Comparison of ENCODE assay signal across 24 cellular contexts in genomic region chr6:55405474-55406220, GRCh38.
DNase-seq lines count a peak whose midpoint lies in the region; ATAC-seq, FAIRE-seq and TF ChIP-seq lines count a peak whose summit lies in the region.
"Had no signal": no experiment of that assay in that cellular context is flagged by ENCODE, and none has a peak within 500 bp of the region (broad histone marks: within the 10 kb centered on the region; RNA-seq: fewer than 3 reads in every experiment).

No MANE protein-coding gene starts in this region.

- no peak overlapping the region for H3K9ac ChIP-seq in mesenchymal stem cell (ENCODE audit: low read length)
- H3K9ac ChIP-seq: BLaER1, KMS-11 had no signal

- no peaks in the 10 kb centered on the region for H3K79me1 ChIP-seq in mesenchymal stem cell (replicated peaks; ENCODE audit: low read length, poor library complexity, severe bottlenecking)

- no peak overlapping the region for H2BK120ac ChIP-seq in mesenchymal stem cell (ENCODE audit: low read depth, low read length)

- WGBS in mesenchymal stem cell: 84% methylated on average over 7 of the region's 7 CpGs

- no peaks in the 10 kb centered on the region for H3K4me1 ChIP-seq in mesenchymal stem cell (ENCODE audit: control insufficient read depth, insufficient read depth, low read depth, low read length)
- H3K4me1 ChIP-seq: BLaER1 had no signal

- intact Hi-C loops in Right ventricle myocardium superior (cut with DNase I): no loop called here
- intact Hi-C loops in cardiac septum (cut with DNase I): no loop called here

- peak; percentile 55 for ATAC-seq in Right ventricle myocardium superior (ENCODE audit: poor library complexity)
- ATAC-seq in HG03175 (IDR thresholded peaks at IDR 0.05; ENCODE audit: unreplicated experiment): no peak
- no peak for ATAC-seq in HG03045 (IDR thresholded peaks at IDR 0.05; ENCODE audit: unreplicated experiment)
- no peak for ATAC-seq in GM18505 (IDR thresholded peaks at IDR 0.05; ENCODE audit: unreplicated experiment)
- ATAC-seq: CD8-positive, alpha-beta T cell; PC-3 had no signal

- no peak overlapping the region for H4K8ac ChIP-seq in mesenchymal stem cell (ENCODE audit: low read length)

- no peak overlapping the region for H2BK12ac ChIP-seq in mesenchymal stem cell (ENCODE audit: low read length in 2 of 2)

- no peak overlapping the region for H3K27ac ChIP-seq in mesenchymal stem cell (ENCODE audit: low read length, poor library complexity, severe bottlenecking)
- H3K27ac ChIP-seq: BLaER1, KMS-11 had no signal

- H3K36me3 ChIP-seq in mesenchymal stem cell (ENCODE audit: control insufficient read depth in 1 of 2, insufficient read depth in 2 of 2, low read depth in 1 of 2, low read length in 2 of 2): no peaks in the 10 kb centered on the region
- H3K36me3 ChIP-seq: BLaER1 had no signal

- no peak overlapping the region for H2BK5ac ChIP-seq in mesenchymal stem cell (ENCODE audit: low read depth, low read length, poor library complexity, severe bottlenecking)

- H3K4me3 ChIP-seq in mesenchymal stem cell (ENCODE audit: insufficient read depth in 1 of 2, low read depth in 1 of 2, low read length in 2 of 2): no peak overlapping the region
- H3K4me3 ChIP-seq: BLaER1 had no signal

- no peak overlapping the region for H2AK5ac ChIP-seq in mesenchymal stem cell (ENCODE audit: low read length, severe bottlenecking)

- H2BK15ac ChIP-seq in mesenchymal stem cell (ENCODE audit: low read depth, poor library complexity, severe bottlenecking): no peak overlapping the region

- no peak for FAIRE-seq in urothelium cell line (lab: Jason Lieb, UNC)
- FAIRE-seq: A204.1, GM12891, GM18507, H1 had no signal

- peak overlapping the region in 1 of 2 experiments; percentile 21 for H3K18ac ChIP-seq in mesenchymal stem cell (ENCODE audit: low read depth in 1 of 2, low read length in 2 of 2)

- H3K4ac ChIP-seq in mesenchymal stem cell (ENCODE audit: low read depth in 1 of 2, low read length in 2 of 2): no peak overlapping the region

- DNase-seq in Right ventricle myocardium superior (no peak), cardiac septum (ENCODE audit: low spot score) (no peak), amniotic epithelial cell (ENCODE audit: low read depth) (peak; percentile 66), mesenchymal stem cell (peak; percentile 5), urothelium cell line (ENCODE audit: low spot score) (peak; percentile 34)
- DNase-seq: CD8-positive, alpha-beta T cell; DMS53; EL; NCI-H1417 treated with DMSO at 0.1 percent for 48 hours; NCI-H187 treated with DMSO at 0.1 percent for 48 hours; NCI-H2227 treated with DMSO at 0.1 percent for 48 hours; NCI-H510A treated with DMSO at 0.1 percent for 48 hours; NCI-H82; PC-3; RPMI8226 had no signal

- no peak overlapping the region for H3K4me2 ChIP-seq in mesenchymal stem cell (ENCODE audit: low read length, poor library complexity, severe bottlenecking)
- H3K4me2 ChIP-seq: BLaER1, KMS-11 had no signal

- H3K14ac ChIP-seq in mesenchymal stem cell (ENCODE audit: low read length in 2 of 2): no peak overlapping the region

- no peak for TF ChIP-seq POLR2A in GM18505 (IDR thresholded peaks at IDR 0.05; ENCODE audit: borderline replicate concordance, extremely low read depth, insufficient read depth, insufficient read length)

- H4K91ac ChIP-seq in mesenchymal stem cell (ENCODE audit: low read length): no peak overlapping the region

- H2AFZ ChIP-seq in mesenchymal stem cell (ENCODE audit: low read depth, low read length): no peak overlapping the region

- no peaks in the 10 kb centered on the region for H3K9me3 ChIP-seq in mesenchymal stem cell (ENCODE audit: control insufficient read depth, low read length)
- H3K9me3 ChIP-seq: BLaER1 had no signal

- H3K23ac ChIP-seq in mesenchymal stem cell (ENCODE audit: low read length in 2 of 2): no peak overlapping the region

- no peaks in the 10 kb centered on the region for H3K27me3 ChIP-seq in mesenchymal stem cell (ENCODE audit: control insufficient read depth in 1 of 2, insufficient read depth in 1 of 2, low read length in 2 of 2)
- H3K27me3 ChIP-seq: BLaER1 had no signal

Comparison
In these comparisons a context has a peak if more than half of its experiments do, and no peak if none do; other contexts are left out.
1. DNase-seq: peak in amniotic epithelial cell (single experiment), mesenchymal stem cell (single experiment) and urothelium cell line (single experiment); none in Right ventricle myocardium superior (single experiment) and cardiac septum (single experiment).